16 cellular contexts compared by ENCODE assay signal in the genomic region with DNA sequence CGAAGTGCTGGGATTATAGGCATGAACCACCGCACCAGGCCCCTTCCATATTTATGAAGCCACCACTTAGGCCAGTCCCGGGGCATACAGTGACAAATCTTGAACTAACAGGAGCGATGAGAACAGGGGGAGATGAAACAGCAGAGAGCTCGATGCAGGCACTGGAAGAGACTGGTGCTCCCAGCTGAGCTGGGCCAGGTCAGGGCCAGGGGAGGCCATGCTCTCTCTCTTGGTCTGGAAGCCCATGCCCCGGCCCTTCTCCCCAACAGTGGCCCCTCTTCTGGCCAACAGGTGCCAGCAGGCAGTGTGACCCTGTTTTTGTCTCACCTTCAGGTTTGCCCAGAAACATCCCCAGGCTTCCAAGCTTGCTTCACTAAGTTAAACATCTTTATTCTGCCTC.
A peak's percentile ranks its signal among the peaks of the same experiment; 100 is the strongest.
DNase-seq lines count a peak whose midpoint lies in the region; ATAC-seq and FAIRE-seq lines count a peak whose summit lies in the region.
"Had no signal": no experiment of that assay in that cellular context is flagged by ENCODE, and none has a peak within 500 bp of the region (broad histone marks: within the 10 kb centered on the region; RNA-seq: fewer than 3 reads in every experiment).

No MANE protein-coding gene starts in this region.

- intact Hi-C loops in cardiac septum (cut with DNase I) = no loop called here
- intact Hi-C loops in left cardiac atrium (cut with DNase I) = no loop called here
- intact Hi-C loops in posterior vena cava (cut with DNase I) = no loop called here

- no peak for FAIRE-seq in urothelium cell line (lab: Jason Lieb, UNC)
- FAIRE-seq: GM12878, HepG2 had no signal

- DNase-seq in cardiac septum (ENCODE audit: low spot score) (peak; percentile 56), left cardiac atrium (no peak), islet precursor cell (peak; percentile 32), posterior vena cava (ENCODE audit: low spot score) (peak; percentile 69), urothelium cell line (ENCODE audit: low spot score) (no peak), NCI-H2171 (lab: John Stamatoyannopoulos, UW) (no peak)
- DNase-seq: 8988T; CD4-positive, alpha-beta memory T cell; DMS79 treated with DMSO at 0.1 percent for 48 hours; GF-D8; GOT3; HFFc6 had no signal

- ATAC-seq in left cardiac atrium (no peak), HG03460 (IDR thresholded peaks at IDR 0.05; ENCODE audit: unreplicated experiment) (no peak)
- ATAC-seq: GM12878, HCT116, HepG2 had no signal

Comparison
In these comparisons a context has a peak if more than half of its experiments do, and no peak if none do; other contexts are left out.
1. DNase-seq: peak in cardiac septum (single experiment), islet precursor cell (single experiment) and posterior vena cava (single experiment); none in left cardiac atrium (single experiment), urothelium cell line (single experiment) and NCI-H2171 (single experiment).